1 cellular context compared by ENCODE assay signal in genomic region chr3:12986031-12986430, GRCh38.
TF ChIP-seq lines count a peak whose summit lies in the region.

No MANE protein-coding gene starts in this region.

TF ChIP-seq in GM23338, 12 proteins besides CTCF, POLR2A, EP300 and RAD21 (continued from another document):
- TF ChIP-seq, protein P1, sequence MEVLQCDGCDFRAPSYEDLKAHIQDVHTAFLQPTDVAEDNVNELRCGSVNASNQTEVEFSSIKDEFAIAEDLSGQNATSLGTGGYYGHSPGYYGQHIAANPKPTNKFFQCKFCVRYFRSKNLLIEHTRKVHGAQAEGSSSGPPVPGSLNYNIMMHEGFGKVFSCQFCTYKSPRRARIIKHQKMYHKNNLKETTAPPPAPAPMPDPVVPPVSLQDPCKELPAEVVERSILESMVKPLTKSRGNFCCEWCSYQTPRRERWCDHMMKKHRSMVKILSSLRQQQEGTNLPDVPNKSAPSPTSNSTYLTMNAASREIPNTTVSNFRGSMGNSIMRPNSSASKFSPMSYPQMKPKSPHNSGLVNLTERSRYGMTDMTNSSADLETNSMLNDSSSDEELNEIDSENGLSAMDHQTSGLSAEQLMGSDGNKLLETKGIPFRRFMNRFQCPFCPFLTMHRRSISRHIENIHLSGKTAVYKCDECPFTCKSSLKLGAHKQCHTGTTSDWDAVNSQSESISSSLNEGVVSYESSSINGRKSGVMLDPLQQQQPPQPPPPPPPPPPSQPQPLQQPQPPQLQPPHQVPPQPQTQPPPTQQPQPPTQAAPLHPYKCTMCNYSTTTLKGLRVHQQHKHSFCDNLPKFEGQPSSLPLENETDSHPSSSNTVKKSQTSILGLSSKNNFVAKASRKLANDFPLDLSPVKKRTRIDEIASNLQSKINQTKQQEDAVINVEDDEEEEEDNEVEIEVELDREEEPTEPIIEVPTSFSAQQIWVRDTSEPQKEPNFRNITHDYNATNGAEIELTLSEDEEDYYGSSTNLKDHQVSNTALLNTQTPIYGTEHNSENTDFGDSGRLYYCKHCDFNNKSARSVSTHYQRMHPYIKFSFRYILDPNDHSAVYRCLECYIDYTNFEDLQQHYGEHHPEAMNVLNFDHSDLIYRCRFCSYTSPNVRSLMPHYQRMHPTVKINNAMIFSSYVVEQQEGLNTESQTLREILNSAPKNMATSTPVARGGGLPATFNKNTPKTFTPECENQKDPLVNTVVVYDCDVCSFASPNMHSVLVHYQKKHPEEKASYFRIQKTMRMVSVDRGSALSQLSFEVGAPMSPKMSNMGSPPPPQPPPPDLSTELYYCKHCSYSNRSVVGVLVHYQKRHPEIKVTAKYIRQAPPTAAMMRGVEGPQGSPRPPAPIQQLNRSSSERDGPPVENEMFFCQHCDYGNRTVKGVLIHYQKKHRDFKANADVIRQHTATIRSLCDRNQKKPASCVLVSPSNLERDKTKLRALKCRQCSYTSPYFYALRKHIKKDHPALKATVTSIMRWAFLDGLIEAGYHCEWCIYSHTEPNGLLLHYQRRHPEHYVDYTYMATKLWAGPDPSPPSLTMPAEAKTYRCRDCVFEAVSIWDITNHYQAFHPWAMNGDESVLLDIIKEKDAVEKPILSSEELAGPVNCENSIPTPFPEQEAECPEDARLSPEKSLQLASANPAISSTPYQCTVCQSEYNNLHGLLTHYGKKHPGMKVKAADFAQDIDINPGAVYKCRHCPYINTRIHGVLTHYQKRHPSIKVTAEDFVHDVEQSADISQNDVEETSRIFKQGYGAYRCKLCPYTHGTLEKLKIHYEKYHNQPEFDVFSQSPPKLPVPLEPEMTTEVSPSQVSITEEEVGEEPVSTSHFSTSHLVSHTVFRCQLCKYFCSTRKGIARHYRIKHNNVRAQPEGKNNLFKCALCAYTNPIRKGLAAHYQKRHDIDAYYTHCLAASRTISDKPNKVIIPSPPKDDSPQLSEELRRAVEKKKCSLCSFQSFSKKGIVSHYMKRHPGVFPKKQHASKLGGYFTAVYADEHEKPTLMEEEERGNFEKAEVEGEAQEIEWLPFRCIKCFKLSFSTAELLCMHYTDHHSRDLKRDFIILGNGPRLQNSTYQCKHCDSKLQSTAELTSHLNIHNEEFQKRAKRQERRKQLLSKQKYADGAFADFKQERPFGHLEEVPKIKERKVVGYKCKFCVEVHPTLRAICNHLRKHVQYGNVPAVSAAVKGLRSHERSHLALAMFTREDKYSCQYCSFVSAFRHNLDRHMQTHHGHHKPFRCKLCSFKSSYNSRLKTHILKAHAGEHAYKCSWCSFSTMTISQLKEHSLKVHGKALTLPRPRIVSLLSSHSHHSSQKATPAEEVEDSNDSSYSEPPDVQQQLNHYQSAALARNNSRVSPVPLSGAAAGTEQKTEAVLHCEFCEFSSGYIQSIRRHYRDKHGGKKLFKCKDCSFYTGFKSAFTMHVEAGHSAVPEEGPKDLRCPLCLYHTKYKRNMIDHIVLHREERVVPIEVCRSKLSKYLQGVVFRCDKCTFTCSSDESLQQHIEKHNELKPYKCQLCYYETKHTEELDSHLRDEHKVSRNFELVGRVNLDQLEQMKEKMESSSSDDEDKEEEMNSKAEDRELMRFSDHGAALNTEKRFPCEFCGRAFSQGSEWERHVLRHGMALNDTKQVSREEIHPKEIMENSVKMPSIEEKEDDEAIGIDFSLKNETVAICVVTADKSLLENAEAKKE (CRISPR knock-in tag; IDR thresholded peaks at IDR 0.05), result no peak
- no peak for TF ChIP-seq STAT1 (IDR thresholded peaks at IDR 0.05; ENCODE audit: unreplicated experiment)
- TF ChIP-seq JUNB (IDR thresholded peaks at IDR 0.05; ENCODE audit: unreplicated experiment), result no peak
- TF ChIP-seq EZH2 (IDR thresholded peaks at IDR 0.05; ENCODE audit: low read depth, unreplicated experiment), result no peak
- TF ChIP-seq NANOG (IDR thresholded peaks at IDR 0.05; ENCODE audit: borderline replicate concordance), result no peak
- no peak for TF ChIP-seq CREB1 (CRISPR knock-in tag; IDR thresholded peaks at IDR 0.05; ENCODE audit: low read depth)
- no peak for TF ChIP-seq POLR2AphosphoS5 (IDR thresholded peaks at IDR 0.05; ENCODE audit: low read depth)
TF ChIP-seq in GM23338: peak in this region for 0.
